13 cellular contexts compared by ENCODE assay signal in genomic region chr11:126482586-126483108, GRCh38.
"Had no signal": no experiment of that assay in that cellular context is flagged by ENCODE, and none has a peak within 500 bp of the region (broad histone marks: within the 10 kb centered on the region; RNA-seq: fewer than 3 reads in every experiment).

No MANE protein-coding gene starts in this region.

- H3K4me3 ChIP-seq: breast epithelium, dorsolateral prefrontal cortex, ovary, thyroid gland had no signal

- H3K36me3 ChIP-seq: breast epithelium, ovary, thyroid gland had no signal

- H3K4me1 ChIP-seq: breast epithelium had no signal

- FAIRE-seq: small intestine had no signal

- H3K27me3 Mint-ChIP-seq: activated naive CD8-positive, alpha-beta T cell treated with anti-CD3 and anti-CD28 coated beads, Interleukin-2, amount 10 ng/mL, durations not matched to agents 7 days and 5 days had no signal

- H3K27me3 ChIP-seq: breast epithelium, dorsolateral prefrontal cortex, ovary, thyroid gland had no signal

- ATAC-seq: left lobe of liver; stimulated activated effector memory CD8-positive, alpha-beta T cell treated with anti-CD3 and anti-CD28 coated beads, Interleukin-12 subunit alpha, Interleukin-12 subunit beta, amount 100 ng/mL, for 72 hours had no signal

- H3K9me3 Mint-ChIP-seq: activated CD4-positive, alpha-beta memory T cell treated with anti-CD3 and anti-CD28 coated beads for 36 hours; activated naive CD8-positive, alpha-beta T cell treated with anti-CD3 and anti-CD28 coated beads, Interleukin-2, amount 10 ng/mL, durations not matched to agents 7 days and 5 days; stimulated activated effector memory CD8-positive, alpha-beta T cell treated with anti-CD3 and anti-CD28 coated beads, Interleukin-12 subunit alpha, Interleukin-12 subunit beta, amount 100 ng/mL, for 72 hours had no signal

- H3K27ac Mint-ChIP-seq: activated CD4-positive, alpha-beta memory T cell treated with anti-CD3 and anti-CD28 coated beads for 36 hours; activated naive CD8-positive, alpha-beta T cell treated with anti-CD3 and anti-CD28 coated beads, Interleukin-2, amount 10 ng/mL, durations not matched to agents 7 days and 5 days had no signal

- DNase-seq: activated CD4-positive, alpha-beta memory T cell treated with anti-CD3 and anti-CD28 coated beads for 36 hours; activated naive CD8-positive, alpha-beta T cell treated with anti-CD3 and anti-CD28 coated beads, Interleukin-2, amount 10 ng/mL, durations not matched to agents 7 days and 5 days; activated T-cell treated with anti-CD3 and anti-CD28 coated beads, Interleukin-2, amount 50 U/mL, for 48 hours; anterior cingulate cortex; small intestine; T-helper 9 cell; thyroid gland had no signal

- H3K4me3 Mint-ChIP-seq: activated CD4-positive, alpha-beta memory T cell treated with anti-CD3 and anti-CD28 coated beads for 36 hours; activated naive CD8-positive, alpha-beta T cell treated with anti-CD3 and anti-CD28 coated beads, Interleukin-2, amount 10 ng/mL, durations not matched to agents 7 days and 5 days; stimulated activated effector memory CD8-positive, alpha-beta T cell treated with anti-CD3 and anti-CD28 coated beads, Interleukin-12 subunit alpha, Interleukin-12 subunit beta, amount 100 ng/mL, for 72 hours had no signal

- H3K9me3 ChIP-seq: breast epithelium, ovary, thyroid gland had no signal

- H3K27ac ChIP-seq: breast epithelium, dorsolateral prefrontal cortex, ovary, thyroid gland, VCaP had no signal

- H3K36me3 Mint-ChIP-seq: activated CD4-positive, alpha-beta memory T cell treated with anti-CD3 and anti-CD28 coated beads for 36 hours; activated naive CD8-positive, alpha-beta T cell treated with anti-CD3 and anti-CD28 coated beads, Interleukin-2, amount 10 ng/mL, durations not matched to agents 7 days and 5 days; stimulated activated effector memory CD8-positive, alpha-beta T cell treated with anti-CD3 and anti-CD28 coated beads, Interleukin-12 subunit alpha, Interleukin-12 subunit beta, amount 100 ng/mL, for 72 hours had no signal
